18 cellular contexts compared by ENCODE assay signal in the genomic region with DNA sequence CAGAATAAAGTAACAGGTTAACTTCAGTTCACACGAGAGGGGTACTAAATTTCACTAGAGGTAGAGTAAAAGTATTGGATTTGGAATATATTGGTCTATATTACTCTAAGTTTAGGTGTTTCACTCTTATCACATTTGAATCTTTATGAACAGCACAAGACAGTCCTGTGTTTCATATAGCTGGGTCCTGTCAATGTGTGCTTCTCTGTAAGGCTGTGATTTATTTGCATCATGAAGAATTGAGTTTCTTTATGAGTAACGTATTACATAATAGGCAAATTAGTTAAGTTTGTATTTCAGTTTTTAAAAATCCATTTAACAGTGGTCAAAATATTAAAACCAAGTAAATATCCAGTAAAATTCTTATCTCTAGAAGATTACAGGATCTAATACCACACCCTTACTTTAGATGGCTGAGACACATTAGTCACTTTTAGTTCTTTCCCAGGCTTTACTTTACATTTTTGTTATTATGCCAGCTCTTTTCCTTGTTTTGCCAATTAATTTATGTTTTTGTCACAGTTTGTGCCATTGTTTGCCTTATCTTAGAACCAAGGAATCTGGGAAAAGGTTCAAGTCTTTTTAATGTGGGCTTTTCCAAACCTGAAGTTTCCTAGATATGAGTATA. TPM values are rescaled to one million over a fixed set of nuclear protein-coding genes. Genes with fewer than 3 reads are reported as not detected.
A peak's percentile ranks its signal among the peaks of the same experiment; 100 is the strongest.
DNase-seq lines count a peak whose midpoint lies in the region; TF ChIP-seq lines count a peak whose summit lies in the region.
"Had no signal": no experiment of that assay in that cellular context is flagged by ENCODE, and none has a peak within 500 bp of the region (broad histone marks: within the 10 kb centered on the region; RNA-seq: fewer than 3 reads in every experiment).

No MANE protein-coding gene starts in this region.

- H3K9ac ChIP-seq in Karpas-422 (ENCODE audit: low read length), result no peak overlapping the region
- H3K9ac ChIP-seq in colonic mucosa (ENCODE audit: low read depth in 2 of 2, low read length in 2 of 2), result no peak overlapping the region
- H3K9ac ChIP-seq: KMS-11 had no signal

- intact Hi-C loops in left ventricle myocardium inferior (cut with micrococcal nuclease), result no loop called here
- intact Hi-C loops in cardiac septum (cut with DNase I), result no loop called here
- intact Hi-C loops in colonic mucosa (cut with DNase I), result no loop called here

- H3K4me2 ChIP-seq in Karpas-422 (ENCODE audit: low read depth, low read length, poor library complexity, severe bottlenecking), result no peak overlapping the region
- H3K4me2 ChIP-seq: KMS-11 had no signal

- peaks cover 12% of the 10 kb centered on the region for H3K4me1 ChIP-seq in left ventricle myocardium inferior
- no peaks in the 10 kb centered on the region for H3K4me1 ChIP-seq in Karpas-422 (ENCODE audit: low read length)
- H3K4me1 ChIP-seq in SJCRH30, result no peaks in the 10 kb centered on the region
- H3K4me1 ChIP-seq in colonic mucosa, result no peaks in the 10 kb centered on the region

- H3K9me3 ChIP-seq in left ventricle myocardium inferior (replicated peaks) (no peaks in the 10 kb centered on the region), Karpas-422 (ENCODE audit: low read length) (no peaks in the 10 kb centered on the region), SJCRH30 (replicated peaks) (no peaks in the 10 kb centered on the region), colonic mucosa (no peaks in the 10 kb centered on the region)
- H3K9me3 ChIP-seq: sigmoid colon had no signal

- H4K20me1 ChIP-seq in Karpas-422 (ENCODE audit: insufficient read depth, low read depth, low read length), result no peaks in the 10 kb centered on the region

- no peaks in the 10 kb centered on the region for H3K9me2 ChIP-seq in Karpas-422 (replicated peaks; ENCODE audit: insufficient read depth, low read length)

- H3K27me3 ChIP-seq in left ventricle myocardium inferior (ENCODE audit: low read depth) (no peaks in the 10 kb centered on the region), Karpas-422 (ENCODE audit: low read length) (no peaks in the 10 kb centered on the region), SJCRH30 (no peaks in the 10 kb centered on the region), colonic mucosa (no peaks in the 10 kb centered on the region)
- H3K27me3 ChIP-seq: sigmoid colon had no signal

- H3K27ac ChIP-seq in left ventricle myocardium inferior (replicated peaks) (peak overlapping the region; percentile 62), Karpas-422 (ENCODE audit: low read length) (no peak overlapping the region), SJCRH30 (no peak overlapping the region), colonic mucosa (no peak overlapping the region)
- H3K27ac ChIP-seq: KMS-11, sigmoid colon had no signal

- no peaks in the 10 kb centered on the region for H3K79me2 ChIP-seq in Karpas-422 (ENCODE audit: low read length)

- H3K36me3 ChIP-seq in left ventricle myocardium inferior (peaks cover 38% of the 10 kb centered on the region), Karpas-422 (ENCODE audit: insufficient read depth, low read length) (no peaks in the 10 kb centered on the region), SJCRH30 (peaks cover 17% of the 10 kb centered on the region), colonic mucosa (no peaks in the 10 kb centered on the region)

- TF ChIP-seq CTCF in left ventricle myocardium inferior (IDR thresholded peaks at IDR 0.05; ENCODE audit: borderline replicate concordance) (no peak), colonic mucosa (IDR thresholded peaks at IDR 0.05) (no peak)

- no peak for DNase-seq in left ventricle myocardium inferior
- DNase-seq in cardiac septum (ENCODE audit: low spot score), result no peak
- peak; percentile 37 for DNase-seq in M059J (ENCODE audit: low read depth)
- DNase-seq in dermis blood vessel endothelial cell, result peak; percentile 73
- DNase-seq in Karpas-422, result no peak
- DNase-seq in SJCRH30, result no peak
- DNase-seq in colonic mucosa, result no peak
- no peak for DNase-seq in NCI-H2171 (lab: John Stamatoyannopoulos, UW)
- DNase-seq: ACHN; activated CD4-positive, alpha-beta T cell treated with anti-CD3 and anti-CD28 coated beads for 48 hours; activated T-cell treated with anti-CD3 and anti-CD28 coated beads, Interleukin-2, amount 50 U/mL, for 4 hours; naive thymus-derived CD8-positive, alpha-beta T cell; NCI-H146; NCI-H510A treated with DMSO at 0.1 percent for 48 hours; RPMI8226; sigmoid colon; stimulated activated naive CD8-positive, alpha-beta T cell treated with anti-CD3 and anti-CD28 coated beads, Interleukin-15, amount 100 ng/mL, for 72 hours had no signal

- no peak overlapping the region for H2AFZ ChIP-seq in Karpas-422 (ENCODE audit: low read length)

- no peak overlapping the region for H3K4me3 ChIP-seq in left ventricle myocardium inferior
- no peak overlapping the region for H3K4me3 ChIP-seq in Karpas-422 (ENCODE audit: low read length)
- no peak overlapping the region for H3K4me3 ChIP-seq in SJCRH30
- H3K4me3 ChIP-seq in colonic mucosa, result no peak overlapping the region
- H3K4me3 ChIP-seq: sigmoid colon had no signal

RNA-seq across cellular contexts. Expression of gene NUDT6, which starts 32.1 kb away (rescaled TPM):
- total RNA-seq in left ventricle myocardium inferior (13.9 TPM), cardiac septum (9.4 TPM), dermis blood vessel endothelial cell (7.4 and 10.0 TPM in 2 replicates), colonic mucosa (1 to 10 TPM; 7.9 to 8.3 TPM)
- 9.7 and 11.0 TPM in 2 replicates for total RNA-seq in M059J (2014; rRNA removed; shearing (Covaris generic))
- total RNA-seq in Karpas-422 (2014; rRNA removed; shearing (Covaris generic); ENCODE audit: low replicate concordance), result 17.7 and 18.6 TPM in 2 replicates
- 9.3 and 11.1 TPM in 2 replicates for total RNA-seq in SJCRH30 (2014; rRNA removed; shearing (Covaris generic))

Comparison
In these comparisons a context has a peak if more than half of its experiments do, and no peak if none do; other contexts are left out.
1. DNase-seq: peak in M059J (single experiment) and dermis blood vessel endothelial cell (single experiment); none in left ventricle myocardium inferior (single experiment), cardiac septum (single experiment), Karpas-422 (single experiment), SJCRH30 (0 of 2), colonic mucosa (single experiment) and NCI-H2171 (single experiment).